In genomic region chr20:58112017-58112781, GRCh38 we compare ENCODE assay signal across 12 cellular contexts.
DNase-seq lines count a peak whose midpoint lies in the region; ATAC-seq, FAIRE-seq and TF ChIP-seq lines count a peak whose summit lies in the region.
"Had no signal": no experiment of that assay in that cellular context is flagged by ENCODE, and none has a peak within 500 bp of the region (broad histone marks: within the 10 kb centered on the region; RNA-seq: fewer than 3 reads in every experiment).

No MANE protein-coding gene starts in this region.

- H3K4me3 ChIP-seq in BLaER1 treated with 17β-estradiol and CSF1 and Interleukin-3, amounts not matched to agents 10 nM and 100 nM, result peak overlapping the region in 5 of 10 experiments; percentile 22 to 50 (median 43); a peak in 5 of 20 replicates
- H3K4me3 ChIP-seq in astrocyte of the spinal cord (ENCODE audit: low read depth, low read length) (no peak overlapping the region), lower leg skin (ENCODE audit: low read depth, poor library complexity, severe bottlenecking) (no peak overlapping the region)

- 59 to 62% methylated on average over 7 of the region's 7 CpGs for WGBS in lower leg skin, 2 donors

- DNase-seq in HTR-8/SVneo (ENCODE audit: insufficient read length, low spot score) (peak; percentile 97), astrocyte of the spinal cord (ENCODE audit: low read depth, low spot score) (peak; percentile 47), lower leg skin (ENCODE audit: low spot score in 2 of 2) (peak; percentile 63 to 77)
- no peak for DNase-seq in stimulated activated CD4-positive, alpha-beta T cell treated with anti-CD3 and anti-CD28 coated beads, Interleukin-2, amount 100 ng/mL, for 48 hours
- no peak for DNase-seq in stimulated activated CD4-positive, alpha-beta T cell treated with anti-CD3 and anti-CD28 coated beads, Interleukin-2, amount 100 ng/mL, for 24 hours
- DNase-seq: activated gamma-delta T cell, NCI-H526 treated with DMSO at 0.1 percent for 48 hours had no signal

- H3K4me2 ChIP-seq in BLaER1 treated with 17β-estradiol and CSF1 and Interleukin-3, amounts not matched to agents 10 nM and 100 nM, result peak overlapping the region; percentile 75 to 93 (median 84)

- intact Hi-C loops in lower leg skin (cut with DNase I; ENCODE audit: low total_unique reads), result no loop called here

- no peak for ATAC-seq in GM21515 (IDR thresholded peaks at IDR 0.05; ENCODE audit: unreplicated experiment)
- no peak for ATAC-seq in HG03439 (IDR thresholded peaks at IDR 0.05; ENCODE audit: unreplicated experiment)

- H3K9ac ChIP-seq in BLaER1 treated with 17β-estradiol and CSF1 and Interleukin-3, amounts not matched to agents 10 nM and 100 nM, result peak overlapping the region in 9 of 11 experiments; percentile 21 to 82 (median 72); a peak in 17 of 22 replicates

- no peaks in the 10 kb centered on the region for H4K20me1 ChIP-seq in BLaER1 treated with 17β-estradiol and CSF1 and Interleukin-3, amounts not matched to agents 10 nM and 100 nM

- H3K27me3 ChIP-seq in BLaER1 treated with 17β-estradiol and CSF1 and Interleukin-3, amounts not matched to agents 10 nM and 100 nM, result no peaks in the 10 kb centered on the region

- peaks cover 0 to 15% (median 0%) of the 10 kb centered on the region in 11 experiments; a peak in 6 of 22 replicates for H3K36me3 ChIP-seq in BLaER1 treated with 17β-estradiol and CSF1 and Interleukin-3, amounts not matched to agents 10 nM and 100 nM

- no peak for TF ChIP-seq POLR2A in lower leg skin (IDR thresholded peaks at IDR 0.05)

- in situ Hi-C loops in astrocyte of the spinal cord (cut with HindIII; ENCODE audit: low sequenced_read_pairs), result no loop called here

- peaks cover 22 to 38% (median 30%) of the 10 kb centered on the region in 11 experiments for H3K9me3 ChIP-seq in BLaER1 treated with 17β-estradiol and CSF1 and Interleukin-3, amounts not matched to agents 10 nM and 100 nM (replicated peaks in 1 of 11)

- peak overlapping the region in 9 of 11 experiments; percentile 44 to 92 (median 84); a peak in 18 of 22 replicates for H3K27ac ChIP-seq in BLaER1 treated with 17β-estradiol and CSF1 and Interleukin-3, amounts not matched to agents 10 nM and 100 nM
- H3K27ac ChIP-seq: VCaP had no signal

- TF ChIP-seq CTCF in astrocyte of the spinal cord (IDR thresholded peaks at IDR 0.05; ENCODE audit: low read depth, low read length) (no peak), lower leg skin (IDR thresholded peaks at IDR 0.05) (no peak)

- FAIRE-seq in HTR-8/SVneo (lab: Jason Lieb, UNC), result peak; percentile 99
- FAIRE-seq: D721Med had no signal

- H3K4me1 ChIP-seq in BLaER1 treated with 17β-estradiol and CSF1 and Interleukin-3, amounts not matched to agents 10 nM and 100 nM, result peaks cover 33 to 54% (median 51%) of the 10 kb centered on the region in 10 experiments

Comparison
In these comparisons a context has a peak if more than half of its experiments do, and no peak if none do; other contexts are left out.
1. DNase-seq: peak in HTR-8/SVneo (single experiment), astrocyte of the spinal cord (single experiment) and lower leg skin (2 of 2); none in stimulated activated CD4-positive, alpha-beta T cell treated with anti-CD3 and anti-CD28 coated beads, Interleukin-2, amount 100 ng/mL, for 48 hours (0 of 2) and stimulated activated CD4-positive, alpha-beta T cell treated with anti-CD3 and anti-CD28 coated beads, Interleukin-2, amount 100 ng/mL, for 24 hours (0 of 2).